Comparison of ENCODE assay signal across 14 cellular contexts in the genomic region with DNA sequence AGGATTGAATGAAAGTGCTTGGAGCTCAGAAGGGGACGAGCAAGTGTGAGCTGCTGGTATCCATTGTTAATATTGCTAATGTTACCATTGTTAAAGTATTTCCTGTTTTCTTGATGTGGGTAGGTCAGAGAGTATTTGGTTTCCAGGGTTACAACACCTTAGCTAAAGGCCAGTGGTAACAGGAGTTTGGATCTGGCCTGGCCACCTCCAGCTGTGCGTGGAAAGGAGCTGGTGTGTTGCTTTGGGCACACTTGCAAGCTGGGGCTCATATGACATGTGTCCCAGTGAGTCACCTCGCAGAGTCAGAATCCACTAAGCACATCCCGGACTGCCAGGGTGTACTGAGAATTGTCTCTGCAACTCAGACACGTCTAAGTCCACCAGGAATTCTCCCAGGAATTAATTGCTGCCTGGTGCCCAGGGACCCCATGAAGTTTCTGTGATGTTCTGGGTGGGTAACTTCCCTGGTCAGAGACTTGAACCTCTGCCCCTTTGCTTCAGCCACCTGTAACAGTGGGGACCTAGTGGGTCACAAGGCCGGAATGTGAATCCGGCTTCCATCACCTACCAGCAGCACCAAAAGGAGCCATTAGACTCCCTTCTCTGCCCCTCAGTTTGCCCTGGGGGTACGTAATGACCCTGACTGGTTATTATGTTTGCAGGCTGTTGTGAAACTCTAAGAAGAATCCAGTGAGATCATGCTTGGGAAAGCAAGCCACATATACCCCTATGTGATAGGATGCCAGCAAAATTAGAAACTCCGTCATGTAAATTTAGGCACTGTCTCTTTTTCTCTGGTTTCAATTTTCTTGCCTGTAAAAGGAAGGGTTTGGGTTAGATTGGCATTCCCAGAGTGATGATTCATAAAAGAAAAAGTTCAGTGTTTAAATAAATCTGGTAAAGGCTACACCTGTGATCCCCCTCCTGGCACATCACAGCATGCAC. TPM values are rescaled to one million over a fixed set of nuclear protein-coding genes. Genes with fewer than 3 reads are reported as not detected.
DNase-seq lines count a peak whose midpoint lies in the region; FAIRE-seq lines count a peak whose summit lies in the region.
"Had no signal": no experiment of that assay in that cellular context is flagged by ENCODE, and none has a peak within 500 bp of the region (broad histone marks: within the 10 kb centered on the region; RNA-seq: fewer than 3 reads in every experiment).

No MANE protein-coding gene starts in this region.

- DNase-seq in activated effector memory CD4-positive, alpha-beta T cell treated with anti-CD3 and anti-CD28 coated beads, Interleukin-2, amount 50 U/mL, for 16 hours: peak; percentile 34
- DNase-seq in activated effector memory CD4-positive, alpha-beta T cell treated with Interleukin-2 at 50 U/mL for 16 hours: no peak
- DNase-seq in adipocyte (ENCODE audit: low read depth) (peak; percentile 25), glomerular endothelial cell (ENCODE audit: extremely low read depth, low read depth, low spot score) (peak; percentile 65), ureter (ENCODE audit: low spot score) (peak; percentile 76), NCI-H1092 (lab: John Stamatoyannopoulos, UW) (no peak), GM19239 (ENCODE audit: insufficient read length, low spot score) (no peak)
- DNase-seq in effector CD4-positive, alpha-beta T cell: no peak
- DNase-seq: 8988T; activated CD4-positive, alpha-beta T cell treated with anti-CD3 and anti-CD28 coated beads, Interleukin-2, amount 10 ng/mL, durations not matched to agents 7 days and 5 days; activated T-cell treated with anti-CD3 and anti-CD28 coated beads, Interleukin-2, amount 50 U/mL, for 72 hours; heart right ventricle; NCI-H446 had no signal

- no peak overlapping the region for H3K9ac ChIP-seq in adipocyte (ENCODE audit: low read length)

- FAIRE-seq in GM19239 (lab: Jason Lieb, UNC): no peak

- H3K27me3 ChIP-seq in adipocyte (replicated peaks; ENCODE audit: control insufficient read depth, insufficient read depth, low read length): peaks cover 9% of the 10 kb centered on the region
- H3K27me3 ChIP-seq: heart right ventricle had no signal

- no peaks in the 10 kb centered on the region for H3K9me3 ChIP-seq in adipocyte (ENCODE audit: control insufficient read depth, low read length)
- H3K9me3 ChIP-seq: thoracic aorta had no signal

- no peaks in the 10 kb centered on the region for H3K36me3 ChIP-seq in adipocyte (ENCODE audit: control insufficient read depth, insufficient read depth, low read length, severe bottlenecking)
- H3K36me3 ChIP-seq: heart right ventricle, thoracic aorta had no signal

- H3K4me3 ChIP-seq in adipocyte (ENCODE audit: low read length): no peak overlapping the region
- H3K4me3 ChIP-seq: heart right ventricle, thoracic aorta had no signal

- H3K4me1 ChIP-seq in adipocyte (ENCODE audit: control insufficient read depth, insufficient read depth, low read length): peaks cover 23% of the 10 kb centered on the region

RNA-seq across cellular contexts. Expression of a gene that starts 12.8 kb away (rescaled TPM):
- not detected in 2 replicates for total RNA-seq in glomerular endothelial cell
- 4.6 TPM for total RNA-seq in ureter
- total RNA-seq: activated CD4-positive, alpha-beta T cell treated with anti-CD3 and anti-CD28 coated beads, Interleukin-2, amount 10 ng/mL, durations not matched to agents 7 days and 5 days; activated T-cell treated with anti-CD3 and anti-CD28 coated beads, Interleukin-2, amount 50 U/mL, for 72 hours had no signal

Comparison
In these comparisons a context has a peak if more than half of its experiments do, and no peak if none do; other contexts are left out.
1. DNase-seq: peak in activated effector memory CD4-positive, alpha-beta T cell treated with anti-CD3 and anti-CD28 coated beads, Interleukin-2, amount 50 U/mL, for 16 hours (single experiment), adipocyte (single experiment), glomerular endothelial cell (single experiment) and ureter (single experiment); none in activated effector memory CD4-positive, alpha-beta T cell treated with Interleukin-2 at 50 U/mL for 16 hours (single experiment), NCI-H1092 (single experiment), effector CD4-positive, alpha-beta T cell (single experiment) and GM19239 (single experiment).